Comparison of ENCODE assay signal across 21 cellular contexts in genomic region chr7:19009936-19010280, GRCh38.
"Had no signal": no experiment of that assay in that cellular context is flagged by ENCODE, and none has a peak within 500 bp of the region (broad histone marks: within the 10 kb centered on the region; RNA-seq: fewer than 3 reads in every experiment).

No MANE protein-coding gene starts in this region.

- H3K4me3 Mint-ChIP-seq: activated CD4-positive, alpha-beta memory T cell treated with anti-CD3 and anti-CD28 coated beads for 36 hours; activated T-helper 1 cell treated with anti-CD3 and anti-CD28 coated beads, Interleukin-12 subunit alpha, Interleukin-12 subunit beta, Interleukin-2, Interleukin-4 antibody, amounts not matched to agents 30 ng/mL and 10 ng/mL and 1 ng/mL, durations not matched to agents 14 hours and 24 hours and 36 hours; effector memory CD8-positive, alpha-beta T cell; nephron progenitor cell; stimulated activated effector memory CD8-positive, alpha-beta T cell treated with anti-CD3 and anti-CD28 coated beads, Interleukin-12 subunit alpha, Interleukin-12 subunit beta, amount 100 ng/mL, for 72 hours; type B pancreatic cell; WTC11 had no signal

- H3K4me1 ChIP-seq: gastroesophageal sphincter, heart left ventricle, left ventricle myocardium inferior, prostate gland, right atrium auricular region, stomach had no signal

- H3K27ac Mint-ChIP-seq: activated CD4-positive, alpha-beta memory T cell treated with anti-CD3 and anti-CD28 coated beads for 36 hours; activated naive CD4-positive, alpha-beta T cell treated with anti-CD3 and anti-CD28 coated beads, Interleukin-2, amount 50 U/mL, for 72 hours; activated T-helper 1 cell treated with anti-CD3 and anti-CD28 coated beads, Interleukin-12 subunit alpha, Interleukin-12 subunit beta, Interleukin-2, Interleukin-4 antibody, amounts not matched to agents 30 ng/mL and 10 ng/mL and 1 ng/mL, durations not matched to agents 14 hours and 24 hours and 36 hours; effector memory CD8-positive, alpha-beta T cell; nephron progenitor cell; stimulated activated effector memory CD8-positive, alpha-beta T cell treated with anti-CD3 and anti-CD28 coated beads, Interleukin-12 subunit alpha, Interleukin-12 subunit beta, amount 100 ng/mL, for 72 hours; type B pancreatic cell; WTC11 had no signal

- H3K36me3 ChIP-seq: gastroesophageal sphincter, heart left ventricle, left ventricle myocardium inferior, prostate gland, right atrium auricular region, stomach had no signal

- FAIRE-seq: small intestine had no signal

- H3K27me3 Mint-ChIP-seq: activated CD4-positive, alpha-beta memory T cell treated with anti-CD3 and anti-CD28 coated beads for 36 hours; effector memory CD8-positive, alpha-beta T cell; type B pancreatic cell had no signal

- H3K27me3 ChIP-seq: gastroesophageal sphincter, heart left ventricle, right atrium auricular region, stomach had no signal

- ATAC-seq: activated naive CD4-positive, alpha-beta T cell treated with anti-CD3 and anti-CD28 coated beads, Interleukin-2, amount 50 U/mL, for 72 hours; effector memory CD8-positive, alpha-beta T cell; gastroesophageal sphincter; heart left ventricle; stimulated activated effector memory CD8-positive, alpha-beta T cell treated with anti-CD3 and anti-CD28 coated beads, Interleukin-12 subunit alpha, Interleukin-12 subunit beta, amount 100 ng/mL, for 72 hours; WTC11 had no signal

- DNase-seq: activated CD4-positive, alpha-beta memory T cell treated with anti-CD3 and anti-CD28 coated beads for 36 hours; activated CD4-positive, alpha-beta T cell treated with anti-CD3 and anti-CD28 coated beads for 4 hours; activated gamma-delta T cell treated with Interleukin-2 at 50 U/mL for 16 hours; activated T-cell treated with anti-CD3 and anti-CD28 coated beads for 4 hours; effector memory CD8-positive, alpha-beta T cell; heart left ventricle; kidney glomerular epithelial cell; left ventricle myocardium inferior; nephron progenitor cell; nucleus accumbens; small intestine; stimulated activated CD4-positive, alpha-beta T cell treated with anti-CD3 and anti-CD28 coated beads, Interleukin-4, amount 100 ng/mL, for 1 hour; stomach had no signal

- H3K4me1 Mint-ChIP-seq: nephron progenitor cell; stimulated activated effector memory CD8-positive, alpha-beta T cell treated with anti-CD3 and anti-CD28 coated beads, Interleukin-12 subunit alpha, Interleukin-12 subunit beta, amount 100 ng/mL, for 72 hours; WTC11 had no signal

- H3K4me3 ChIP-seq: gastroesophageal sphincter, heart left ventricle, left ventricle myocardium inferior, prostate gland, right atrium auricular region, stomach had no signal

- H3K9me3 Mint-ChIP-seq: nephron progenitor cell; stimulated activated effector memory CD8-positive, alpha-beta T cell treated with anti-CD3 and anti-CD28 coated beads, Interleukin-12 subunit alpha, Interleukin-12 subunit beta, amount 100 ng/mL, for 72 hours; type B pancreatic cell; WTC11 had no signal

- H3K36me3 Mint-ChIP-seq: activated CD4-positive, alpha-beta memory T cell treated with anti-CD3 and anti-CD28 coated beads for 36 hours; activated naive CD4-positive, alpha-beta T cell treated with anti-CD3 and anti-CD28 coated beads, Interleukin-2, amount 50 U/mL, for 72 hours; stimulated activated effector memory CD8-positive, alpha-beta T cell treated with anti-CD3 and anti-CD28 coated beads, Interleukin-12 subunit alpha, Interleukin-12 subunit beta, amount 100 ng/mL, for 72 hours; type B pancreatic cell; WTC11 had no signal

- H3K9me3 ChIP-seq: gastroesophageal sphincter, heart left ventricle, left ventricle myocardium inferior, prostate gland, right atrium auricular region, stomach had no signal
